Comparison of ENCODE assay signal across 9 cellular contexts in the genomic region with DNA sequence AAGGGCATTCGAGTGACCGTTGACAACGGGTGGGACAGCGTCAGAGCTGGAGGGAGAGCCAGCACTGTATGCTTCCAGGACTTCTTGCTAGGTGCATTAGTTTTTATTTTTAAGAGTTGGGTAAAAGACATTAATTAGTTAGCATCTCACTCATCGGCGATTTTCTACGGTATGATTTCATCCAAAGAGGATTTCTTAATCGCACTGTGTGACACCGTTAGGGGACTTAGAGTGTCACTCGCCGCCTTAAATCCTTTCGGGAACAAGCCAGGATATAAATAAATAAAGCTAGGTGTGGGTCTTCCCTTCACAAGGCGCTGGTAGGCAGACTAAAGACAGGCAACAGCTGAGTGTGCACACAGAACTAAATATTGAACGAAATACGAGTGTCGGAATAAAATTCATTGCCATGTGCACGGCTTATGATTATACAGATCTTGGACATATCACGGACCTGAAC. TPM values are rescaled to one million over a fixed set of nuclear protein-coding genes. Genes with fewer than 3 reads are reported as not detected.
DNase-seq lines count a peak whose midpoint lies in the region; ATAC-seq and TF ChIP-seq lines count a peak whose summit lies in the region.
"Had no signal": no experiment of that assay in that cellular context is flagged by ENCODE, and none has a peak within 500 bp of the region (broad histone marks: within the 10 kb centered on the region; RNA-seq: fewer than 3 reads in every experiment).

No MANE protein-coding gene starts in this region.

- H3K4me3 Mint-ChIP-seq in stimulated activated naive CD8-positive, alpha-beta T cell treated with anti-CD3 and anti-CD28 coated beads, Interleukin-15, Interleukin-2, amounts not matched to agents 100 ng/mL and 50 ng/mL, for 24 hours = peak overlapping the region; percentile 32
- H3K4me3 Mint-ChIP-seq in activated T-helper 17 cell treated with anti-CD3 and anti-CD28 coated beads, Interleukin-2, amount 50 U/mL, for 72 hours = no peak overlapping the region
- H3K4me3 Mint-ChIP-seq: activated CD4-positive, alpha-beta memory T cell treated with anti-CD3 and anti-CD28 coated beads, Interleukin-2, amount 10 ng/mL, durations not matched to agents 7 days and 5 days had no signal

- H3K4me1 ChIP-seq in colonic mucosa (no peaks in the 10 kb centered on the region), mucosa of descending colon (ENCODE audit: low read depth) (peaks cover 7% of the 10 kb centered on the region)

- TF ChIP-seq CTCF in colonic mucosa (IDR thresholded peaks at IDR 0.05) (no peak), mucosa of descending colon (IDR thresholded peaks at IDR 0.05) (no peak)

- H3K27me3 ChIP-seq in colonic mucosa = no peaks in the 10 kb centered on the region

- H3K9me3 Mint-ChIP-seq in stimulated activated naive CD8-positive, alpha-beta T cell treated with anti-CD3 and anti-CD28 coated beads, Interleukin-15, Interleukin-2, amounts not matched to agents 100 ng/mL and 50 ng/mL, for 24 hours = no peaks in the 10 kb centered on the region
- H3K9me3 Mint-ChIP-seq in activated T-helper 17 cell treated with anti-CD3 and anti-CD28 coated beads, Interleukin-2, amount 50 U/mL, for 72 hours = peaks cover 9% of the 10 kb centered on the region

- H3K9me3 ChIP-seq in colonic mucosa = no peaks in the 10 kb centered on the region
- H3K9me3 ChIP-seq in mucosa of descending colon = no peaks in the 10 kb centered on the region

- H3K9ac ChIP-seq in colonic mucosa (ENCODE audit: low read depth in 2 of 2, low read length in 2 of 2) = peak overlapping the region in 1 of 2 donors; percentile 33

- H3K27ac ChIP-seq in colonic mucosa = peak overlapping the region; percentile 34

- peaks cover 52% of the 10 kb centered on the region for H3K27me3 Mint-ChIP-seq in stimulated activated naive CD8-positive, alpha-beta T cell treated with anti-CD3 and anti-CD28 coated beads, Interleukin-15, Interleukin-2, amounts not matched to agents 100 ng/mL and 50 ng/mL, for 24 hours
- H3K27me3 Mint-ChIP-seq in activated T-helper 17 cell treated with anti-CD3 and anti-CD28 coated beads, Interleukin-2, amount 50 U/mL, for 72 hours = peaks cover 23% of the 10 kb centered on the region

- H3K4me1 Mint-ChIP-seq in stimulated activated naive CD8-positive, alpha-beta T cell treated with anti-CD3 and anti-CD28 coated beads, Interleukin-15, Interleukin-2, amounts not matched to agents 100 ng/mL and 50 ng/mL, for 24 hours (ENCODE audit: low read depth) = no peaks in the 10 kb centered on the region
- no peaks in the 10 kb centered on the region for H3K4me1 Mint-ChIP-seq in activated T-helper 17 cell treated with anti-CD3 and anti-CD28 coated beads, Interleukin-2, amount 50 U/mL, for 72 hours
- H3K4me1 Mint-ChIP-seq: activated CD4-positive, alpha-beta memory T cell treated with anti-CD3 and anti-CD28 coated beads, Interleukin-2, amount 10 ng/mL, durations not matched to agents 7 days and 5 days had no signal

- ATAC-seq in stimulated activated naive CD8-positive, alpha-beta T cell treated with anti-CD3 and anti-CD28 coated beads, Interleukin-15, Interleukin-2, amounts not matched to agents 100 U/mL and 50 U/mL, for 24 hours = no peak
- ATAC-seq in mucosa of descending colon = peak; percentile 39
- ATAC-seq in activated T-helper 17 cell treated with anti-CD3 and anti-CD28 coated beads, Interleukin-2, amount 50 U/mL, for 72 hours (replicated peaks) = no peak
- ATAC-seq in HG03565 (IDR thresholded peaks at IDR 0.05; ENCODE audit: unreplicated experiment) = no peak

- intact Hi-C loops in colonic mucosa (cut with DNase I) (no loop called here), mucosa of descending colon (cut with DNase I, micrococcal nuclease) (loop anchor here in 1 of 2 donors (10.0 kb wide), 1 partner anchor 204 kb away; no protein-coding TSS in a partner anchor)

- H3K4me3 ChIP-seq in colonic mucosa = peak overlapping the region; percentile 57
- peak overlapping the region; percentile 25 for H3K4me3 ChIP-seq in mucosa of descending colon

- H3K27ac Mint-ChIP-seq in stimulated activated naive CD8-positive, alpha-beta T cell treated with anti-CD3 and anti-CD28 coated beads, Interleukin-15, Interleukin-2, amounts not matched to agents 100 ng/mL and 50 ng/mL, for 24 hours = no peak overlapping the region
- H3K27ac Mint-ChIP-seq in activated T-helper 17 cell treated with anti-CD3 and anti-CD28 coated beads, Interleukin-2, amount 50 U/mL, for 72 hours = no peak overlapping the region
- H3K27ac Mint-ChIP-seq: activated CD4-positive, alpha-beta memory T cell treated with anti-CD3 and anti-CD28 coated beads, Interleukin-2, amount 10 ng/mL, durations not matched to agents 7 days and 5 days had no signal

- DNase-seq in stimulated activated naive CD8-positive, alpha-beta T cell treated with anti-CD3 and anti-CD28 coated beads, Interleukin-15, Interleukin-2, amounts not matched to agents 100 U/mL and 50 U/mL, for 24 hours = no peak
- peak; percentile 18 for DNase-seq in colonic mucosa
- peak in 1 of 3 donors; percentile 12 for DNase-seq in mucosa of descending colon
- no peak for DNase-seq in foreskin melanocyte
- DNase-seq in activated gamma-delta T cell treated with Interleukin-2 at 50 U/mL for 16 hours = no peak
- DNase-seq: activated CD4-positive, alpha-beta memory T cell treated with anti-CD3 and anti-CD28 coated beads, Interleukin-2, amount 10 ng/mL, durations not matched to agents 7 days and 5 days had no signal

- H3K36me3 Mint-ChIP-seq in stimulated activated naive CD8-positive, alpha-beta T cell treated with anti-CD3 and anti-CD28 coated beads, Interleukin-15, Interleukin-2, amounts not matched to agents 100 ng/mL and 50 ng/mL, for 24 hours (ENCODE audit: low read depth) = no peaks in the 10 kb centered on the region
- H3K36me3 Mint-ChIP-seq in activated T-helper 17 cell treated with anti-CD3 and anti-CD28 coated beads, Interleukin-2, amount 50 U/mL, for 72 hours (ENCODE audit: low read depth) = no peaks in the 10 kb centered on the region

- H3K36me3 ChIP-seq in colonic mucosa = no peaks in the 10 kb centered on the region
- H3K36me3 ChIP-seq in mucosa of descending colon (ENCODE audit: low read depth) = no peaks in the 10 kb centered on the region

RNA-seq across cellular contexts. Expression of a gene that starts 0.9 kb away (rescaled TPM):
- total RNA-seq in colonic mucosa (1 to 10 TPM; 3.6 to 3.7 TPM), mucosa of descending colon (10 to 100 TPM in 1 of 3 donors, 1 to 10 TPM in 2; 3.0 to 13.7 (median 6.1) TPM)
- total RNA-seq in activated T-helper 17 cell treated with anti-CD3 and anti-CD28 coated beads, Interleukin-2, amount 50 U/mL, for 72 hours = under 1 TPM in 1 of 2 donors, not detected in 1; 0.19 TPM
- total RNA-seq: activated CD4-positive, alpha-beta memory T cell treated with anti-CD3 and anti-CD28 coated beads, Interleukin-2, amount 10 ng/mL, durations not matched to agents 7 days and 5 days had no signal
